Comparison of ENCODE assay signal across 21 cellular contexts in genomic region chr16:14548933-14549788, GRCh38.
DNase-seq lines count a peak whose midpoint lies in the region; TF ChIP-seq lines count a peak whose summit lies in the region.
"Had no signal": no experiment of that assay in that cellular context is flagged by ENCODE, and none has a peak within 500 bp of the region (broad histone marks: within the 10 kb centered on the region; RNA-seq: fewer than 3 reads in every experiment).

No MANE protein-coding gene starts in this region.

- H3K4me1 ChIP-seq in trophoblast cell (ENCODE audit: control insufficient read depth in 1 of 2, insufficient read depth in 2 of 2, low read length in 2 of 2): no peaks in the 10 kb centered on the region

- peaks cover 22% of the 10 kb centered on the region for H3K36me3 Mint-ChIP-seq in osteocyte (ENCODE audit: unreplicated experiment)

- DNase-seq in NCI-H146 (lab: John Stamatoyannopoulos, UW): peak; percentile 40
- peak; percentile 16 to 56 for DNase-seq in dermis microvascular lymphatic vessel endothelial cell (ENCODE audit: low read depth in 2 of 2)
- DNase-seq in lung microvascular endothelial cell (ENCODE audit: low read depth in 2 of 2): peak; percentile 58 to 62
- DNase-seq in NCI-H82 (lab: John Stamatoyannopoulos, UW): no peak
- no peak for DNase-seq in osteocyte (ENCODE audit: extremely low spot score, unreplicated experiment)
- no peak for DNase-seq in posterior vena cava (ENCODE audit: low spot score)
- no peak for DNase-seq in trophoblast cell
- DNase-seq: activated T-cell treated with anti-CD3 and anti-CD28 coated beads for 4 hours; brain microvascular endothelial cell; effector CD8-positive, alpha-beta T cell; H7; hypothalamus; lower lobe of right lung; NCI-H187; NCI-H526 treated with DMSO at 0.1 percent for 48 hours; retina; stimulated activated CD4-positive, alpha-beta T cell treated with anti-CD3 and anti-CD28 coated beads, Interleukin-1b, Interleukin-23, amount 100 ng/mL, for 48 hours; substantia nigra had no signal

- no peak overlapping the region for H2BK5ac ChIP-seq in trophoblast cell (ENCODE audit: low read depth, low read length, poor library complexity)

- no peak overlapping the region for H3K4ac ChIP-seq in trophoblast cell (ENCODE audit: low read depth, low read length)

- no peak overlapping the region for H2AK5ac ChIP-seq in trophoblast cell (ENCODE audit: low read length)

- no CpG with 5 or more reads among the region's 3 CpGs for WGBS in trophoblast cell (ENCODE audit: extremely low coverage, insufficient coverage, insufficient read length)

- no peak overlapping the region for H3K4me2 ChIP-seq in trophoblast cell (ENCODE audit: low read length)

- TF ChIP-seq CTCF in C4-2B (conservative IDR thresholded peaks at IDR 0.05) (no peak), osteocyte (IDR thresholded peaks at IDR 0.05) (no peak)

- H3K9ac ChIP-seq in trophoblast cell (ENCODE audit: low read length): no peak overlapping the region

- no peak overlapping the region for H3K4me3 ChIP-seq in trophoblast cell (ENCODE audit: low read depth, low read length)
- H3K4me3 ChIP-seq: lower lobe of right lung had no signal

- no peak overlapping the region for H3K14ac ChIP-seq in trophoblast cell (ENCODE audit: low read length)

- no peaks in the 10 kb centered on the region for H3K79me1 ChIP-seq in trophoblast cell (ENCODE audit: low read length)

- no peak overlapping the region for H3K23ac ChIP-seq in trophoblast cell (ENCODE audit: low read length)

- no peaks in the 10 kb centered on the region for H3K79me2 ChIP-seq in trophoblast cell (ENCODE audit: control insufficient read depth, insufficient read depth, low read length, poor library complexity)

- no peak overlapping the region for H3K27ac Mint-ChIP-seq in osteocyte (ENCODE audit: unreplicated experiment)
- H3K27ac Mint-ChIP-seq: activated naive CD4-positive, alpha-beta T cell treated with anti-CD3 and anti-CD28 coated beads, Interleukin-2, amount 50 U/mL, for 24 hours; natural killer cell treated with Interleukin-12 subunit alpha and Interleukin-12 subunit beta and Interleukin-15 and Interleukin-18, amount 100 ng/mL, for 72 hours had no signal

- no peaks in the 10 kb centered on the region for H3K27me3 Mint-ChIP-seq in osteocyte (ENCODE audit: unreplicated experiment)
- H3K27me3 Mint-ChIP-seq: activated naive CD4-positive, alpha-beta T cell treated with anti-CD3 and anti-CD28 coated beads, Interleukin-2, amount 50 U/mL, for 24 hours; natural killer cell treated with Interleukin-12 subunit alpha and Interleukin-12 subunit beta and Interleukin-15 and Interleukin-18, amount 100 ng/mL, for 72 hours had no signal

- no peak overlapping the region for H4K91ac ChIP-seq in trophoblast cell (ENCODE audit: low read depth, low read length)

- no peak overlapping the region for H3K18ac ChIP-seq in trophoblast cell (ENCODE audit: low read length)

- H3K9me3 Mint-ChIP-seq in osteocyte (ENCODE audit: unreplicated experiment): no peaks in the 10 kb centered on the region
- H3K9me3 Mint-ChIP-seq: activated naive CD4-positive, alpha-beta T cell treated with anti-CD3 and anti-CD28 coated beads, Interleukin-2, amount 50 U/mL, for 24 hours; natural killer cell treated with Interleukin-12 subunit alpha and Interleukin-12 subunit beta and Interleukin-15 and Interleukin-18, amount 100 ng/mL, for 72 hours had no signal

- H3K9me3 ChIP-seq in trophoblast cell (ENCODE audit: insufficient read depth, low read depth, low read length): no peaks in the 10 kb centered on the region
- H3K9me3 ChIP-seq: lower lobe of right lung had no signal

- no peak overlapping the region for H2BK12ac ChIP-seq in trophoblast cell (ENCODE audit: low read length)

- no peak overlapping the region for H4K12ac ChIP-seq in trophoblast cell (ENCODE audit: low read depth, low read length)

- no peak overlapping the region for H2AFZ ChIP-seq in trophoblast cell (ENCODE audit: insufficient read depth, low read length, poor library complexity)

- H3K36me3 ChIP-seq in trophoblast cell (ENCODE audit: control insufficient read depth in 1 of 2, insufficient read depth in 2 of 2, low read length in 2 of 2): peaks cover 6 to 12% of the 10 kb centered on the region in 2 experiments
- H3K36me3 ChIP-seq: brain microvascular endothelial cell had no signal

- peak overlapping the region; percentile 78 for H3K27ac ChIP-seq in C4-2B
- H3K27ac ChIP-seq in trophoblast cell (ENCODE audit: low read depth, low read length): no peak overlapping the region
- H3K27ac ChIP-seq: brain microvascular endothelial cell, lower lobe of right lung had no signal

- intact Hi-C loops in posterior vena cava (cut with DNase I): no loop called here

- no peaks in the 10 kb centered on the region for H3K27me3 ChIP-seq in trophoblast cell (ENCODE audit: insufficient read depth, low read length)
- H3K27me3 ChIP-seq: brain microvascular endothelial cell had no signal

- H3K4me1 Mint-ChIP-seq in osteocyte (ENCODE audit: unreplicated experiment): peaks cover 5% of the 10 kb centered on the region
- H3K4me1 Mint-ChIP-seq: activated naive CD4-positive, alpha-beta T cell treated with anti-CD3 and anti-CD28 coated beads, Interleukin-2, amount 50 U/mL, for 24 hours had no signal

- H2BK120ac ChIP-seq in trophoblast cell (ENCODE audit: insufficient read depth, low read length, poor library complexity): no peak overlapping the region

- no peak overlapping the region for H3K4me3 Mint-ChIP-seq in osteocyte (ENCODE audit: unreplicated experiment)
- H3K4me3 Mint-ChIP-seq: activated naive CD4-positive, alpha-beta T cell treated with anti-CD3 and anti-CD28 coated beads, Interleukin-2, amount 50 U/mL, for 24 hours; natural killer cell treated with Interleukin-12 subunit alpha and Interleukin-12 subunit beta and Interleukin-15 and Interleukin-18, amount 100 ng/mL, for 72 hours had no signal

- no peak overlapping the region for H4K8ac ChIP-seq in trophoblast cell (ENCODE audit: low read depth, low read length)

Comparison
In these comparisons a context has a peak if more than half of its experiments do, and no peak if none do; other contexts are left out.
1. DNase-seq: peak in NCI-H146 (single experiment), dermis microvascular lymphatic vessel endothelial cell (2 of 2) and lung microvascular endothelial cell (2 of 2); none in NCI-H82 (single experiment), osteocyte (single experiment), posterior vena cava (single experiment) and trophoblast cell (0 of 2).